ENCODE assay signal across 23 cellular contexts in genomic region chr18:46722051-46722450, GRCh38. TPM values are rescaled to one million over a fixed set of nuclear protein-coding genes. Genes with fewer than 3 reads are reported as not detected.
DNase-seq lines count a peak whose midpoint lies in the region; ATAC-seq and TF ChIP-seq lines count a peak whose summit lies in the region.
"Had no signal": no experiment of that assay in that cellular context is flagged by ENCODE, and none has a peak within 500 bp of the region (broad histone marks: within the 10 kb centered on the region; RNA-seq: fewer than 3 reads in every experiment).

No MANE protein-coding gene starts in this region.

- intact Hi-C loops in A673 (cut with micrococcal nuclease; ENCODE audit: unreplicated experiment) = loop anchor here (5.0 kb wide), 1 partner anchor 115 kb away; no protein-coding TSS in a partner anchor
- intact Hi-C loops in posterior vena cava (cut with DNase I) = no loop called here

- peaks cover 3% of the 10 kb centered on the region for H3K27me3 Mint-ChIP-seq in activated CD8-positive, alpha-beta memory T cell treated with anti-CD3 and anti-CD28 coated beads, Interleukin-2, amount 10 ng/mL, durations not matched to agents 7 days and 5 days
- H3K27me3 Mint-ChIP-seq: CD4-positive, CD25-positive, alpha-beta regulatory T cell had no signal

- H3K9me3 Mint-ChIP-seq in activated CD8-positive, alpha-beta memory T cell treated with anti-CD3 and anti-CD28 coated beads, Interleukin-2, amount 10 ng/mL, durations not matched to agents 7 days and 5 days (ENCODE audit: low read depth) = no peaks in the 10 kb centered on the region
- H3K9me3 Mint-ChIP-seq: CD4-positive, alpha-beta memory T cell; CD4-positive, CD25-positive, alpha-beta regulatory T cell; CD8-positive, alpha-beta memory T cell had no signal

- ATAC-seq in activated CD8-positive, alpha-beta memory T cell treated with anti-CD3 and anti-CD28 coated beads, Interleukin-2, amount 10 ng/mL, durations not matched to agents 7 days and 5 days = no peak
- ATAC-seq: A549 had no signal

- H3K36me3 Mint-ChIP-seq in activated CD8-positive, alpha-beta memory T cell treated with anti-CD3 and anti-CD28 coated beads, Interleukin-2, amount 10 ng/mL, durations not matched to agents 7 days and 5 days = no peaks in the 10 kb centered on the region
- H3K36me3 Mint-ChIP-seq: CD14-positive monocyte; CD4-positive, alpha-beta memory T cell; CD4-positive, CD25-positive, alpha-beta regulatory T cell; CD8-positive, alpha-beta memory T cell had no signal

- H3K36me3 ChIP-seq in A673 (ENCODE audit: insufficient read depth, low read length, poor library complexity, severe bottlenecking) = no peaks in the 10 kb centered on the region
- H3K36me3 ChIP-seq: BE2C, BLaER1 had no signal

- H3K4me1 Mint-ChIP-seq in activated CD8-positive, alpha-beta memory T cell treated with anti-CD3 and anti-CD28 coated beads, Interleukin-2, amount 10 ng/mL, durations not matched to agents 7 days and 5 days = no peaks in the 10 kb centered on the region
- H3K4me1 Mint-ChIP-seq: CD14-positive monocyte; CD4-positive, alpha-beta memory T cell; CD4-positive, CD25-positive, alpha-beta regulatory T cell; CD8-positive, alpha-beta memory T cell had no signal

- no peak overlapping the region for H3K4me3 Mint-ChIP-seq in activated CD8-positive, alpha-beta memory T cell treated with anti-CD3 and anti-CD28 coated beads, Interleukin-2, amount 10 ng/mL, durations not matched to agents 7 days and 5 days
- H3K4me3 Mint-ChIP-seq: CD14-positive monocyte; CD4-positive, alpha-beta memory T cell; CD4-positive, CD25-positive, alpha-beta regulatory T cell; CD8-positive, alpha-beta memory T cell had no signal

- peaks cover 54% of the 10 kb centered on the region for H3K4me1 ChIP-seq in A673 (ENCODE audit: insufficient read depth, low read length, poor library complexity, severe bottlenecking)
- H3K4me1 ChIP-seq: BE2C had no signal

- no TSS peak for BruUV-seq in A673 (replicated peaks; lab: Mats Ljungman, UMichigan)

- POLR2A ChIA-PET in A673 (lab: Charles Lee; ENCODE audit: low non-redundant PET) = no interaction called here

- H3K27ac ChIP-seq in A673 (ENCODE audit: low read depth, low read length, poor library complexity, severe bottlenecking) = peak overlapping the region; percentile 97
- H3K27ac ChIP-seq: 22Rv1, A549, BLaER1 had no signal

- in situ Hi-C loops in KBM-7 (cut with MboI; ENCODE audit: low pct_unique_long_range_greater_than_20kb, low sequenced_read_pairs) = no loop called here

- CTCF ChIA-PET in activated CD8-positive, alpha-beta memory T cell treated with anti-CD3 and anti-CD28 coated beads, Interleukin-2, amount 10 ng/mL, durations not matched to agents 7 days and 5 days (lab: Charles Lee) = no interaction called here
- CTCF ChIA-PET in A673 (lab: Charles Lee) = no interaction called here

- no peaks in the 10 kb centered on the region for H3K27me3 ChIP-seq in A673 (replicated peaks; ENCODE audit: insufficient read depth, low read depth, low read length, poor library complexity)
- H3K27me3 ChIP-seq: BE2C, BLaER1 had no signal

- no peak overlapping the region for H3K27ac Mint-ChIP-seq in activated CD8-positive, alpha-beta memory T cell treated with anti-CD3 and anti-CD28 coated beads, Interleukin-2, amount 10 ng/mL, durations not matched to agents 7 days and 5 days
- H3K27ac Mint-ChIP-seq: CD4-positive, CD25-positive, alpha-beta regulatory T cell had no signal

- no peaks in the 10 kb centered on the region for H3K9me3 ChIP-seq in A673 (ENCODE audit: low read depth, low read length, poor library complexity, severe bottlenecking)
- H3K9me3 ChIP-seq: A549, BE2C, BLaER1 had no signal

- H3K4me3 ChIP-seq in A673 (ENCODE audit: low read depth, low read length, poor library complexity, severe bottlenecking) = no peak overlapping the region
- H3K4me3 ChIP-seq: A549, BLaER1 had no signal

- peak; percentile 10 for DNase-seq in activated CD8-positive, alpha-beta memory T cell treated with anti-CD3 and anti-CD28 coated beads, Interleukin-2, amount 50 U/mL, for 48 hours
- no peak for DNase-seq in activated CD8-positive, alpha-beta memory T cell treated with anti-CD3 and anti-CD28 coated beads, Interleukin-2, amount 10 ng/mL, durations not matched to agents 7 days and 5 days
- DNase-seq in A673 (ENCODE audit: low spot score) (no peak), islet precursor cell (peak; percentile 31), posterior vena cava (ENCODE audit: low spot score) (peak; percentile 45), SK-N-DZ (ENCODE audit: low spot score) (no peak), NCI-H1105 (lab: John Stamatoyannopoulos, UW) (no peak), KBM-7 (no peak)
- DNase-seq: ACHN; BE2C; CD4-positive, alpha-beta memory T cell; CD4-positive, CD25-positive, alpha-beta regulatory T cell; CD8-positive, alpha-beta memory T cell; COR-L47; DMS 273 treated with DMSO at 0.1 percent for 48 hours; DMS79 treated with DMSO at 0.1 percent for 48 hours; GF-D8 had no signal

- no peak for TF ChIP-seq CTCF in A673 (conservative IDR thresholded peaks at IDR 0.05; ENCODE audit: low read depth, low read length)

RNA-seq across cellular contexts. Expression of gene ST8SIA5, which starts 34.8 kb away (rescaled TPM):
- total RNA-seq in activated CD8-positive, alpha-beta memory T cell treated with anti-CD3 and anti-CD28 coated beads, Interleukin-2, amount 10 ng/mL, durations not matched to agents 7 days and 5 days = under 1 TPM in 1 of 2 experiments, not detected in 1; 0.23 TPM
- 17.9 and 24.8 TPM in 2 replicates for total RNA-seq in A673 (2021)
- under 1 TPM; 0.14 to 0.42 TPM for total RNA-seq in posterior vena cava
- not detected in 2 replicates for polyA plus RNA-seq in SK-N-DZ (2014; cell fraction: cytosol; rRNA removed)
- 0.08 TPM in 1 of 2 replicates, not detected in the other for polyA plus RNA-seq in SK-N-DZ (2014; cell fraction: nucleus; rRNA removed)
- total RNA-seq: A172; CD4-positive, alpha-beta memory T cell; CD4-positive, CD25-positive, alpha-beta regulatory T cell; CD8-positive, alpha-beta memory T cell had no signal
- polyA plus RNA-seq: A549; AG04450; CD14-positive monocyte; CD4-positive, alpha-beta memory T cell; CD4-positive, CD25-positive, alpha-beta regulatory T cell had no signal

Comparison
In these comparisons a context has a peak if more than half of its experiments do, and no peak if none do; other contexts are left out.
1. DNase-seq: peak in activated CD8-positive, alpha-beta memory T cell treated with anti-CD3 and anti-CD28 coated beads, Interleukin-2, amount 50 U/mL, for 48 hours (single experiment), islet precursor cell (single experiment) and posterior vena cava (single experiment); none in activated CD8-positive, alpha-beta memory T cell treated with anti-CD3 and anti-CD28 coated beads, Interleukin-2, amount 10 ng/mL, durations not matched to agents 7 days and 5 days (single experiment), A673 (single experiment), SK-N-DZ (single experiment), NCI-H1105 (single experiment) and KBM-7 (single experiment).
2. RNA of gene ST8SIA5, which starts 34.8 kb away (total RNA-seq): 17.9 to 24.8 TPM in A673; 0.14 to 0.42 TPM in posterior vena cava and 0.23 TPM in activated CD8-positive, alpha-beta memory T cell treated with anti-CD3 and anti-CD28 coated beads, Interleukin-2, amount 10 ng/mL, durations not matched to agents 7 days and 5 days; every median in the first group is over 10 times any median in the second.